In the genomic region with DNA sequence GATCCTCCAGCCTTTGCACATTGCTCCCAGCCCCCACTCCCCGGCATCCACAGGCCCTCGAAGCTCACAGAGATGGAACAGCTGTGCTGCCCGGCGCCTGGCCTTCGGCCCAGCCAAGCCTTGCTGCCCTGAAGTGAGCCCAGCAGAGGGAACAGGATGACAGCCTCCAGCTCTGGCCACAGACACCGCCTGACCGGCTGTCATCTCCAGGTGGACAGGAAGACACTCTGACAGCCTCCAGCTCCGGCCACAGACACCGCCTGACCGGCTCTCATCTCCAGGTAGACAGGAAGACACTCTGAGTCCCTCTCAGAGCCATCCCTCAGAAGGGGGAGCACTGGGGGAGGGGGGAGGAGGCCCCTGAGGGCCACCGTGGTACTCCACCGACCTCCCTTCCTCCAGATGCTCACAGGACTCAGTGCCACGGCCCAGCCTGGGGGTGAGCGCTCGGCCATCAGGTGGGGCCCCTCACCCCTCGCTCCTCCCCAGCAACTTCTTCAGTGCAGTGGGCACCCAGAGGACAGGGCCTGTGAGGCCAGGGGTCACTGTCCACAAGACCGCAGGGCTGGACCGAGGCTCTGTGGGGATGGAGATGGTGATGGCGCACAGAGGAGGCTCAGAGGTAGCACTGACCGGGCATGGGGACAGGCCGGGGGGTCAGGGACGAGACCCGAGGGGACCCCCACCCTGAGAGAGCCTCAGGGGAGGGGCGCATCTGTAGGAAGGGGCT, we compare ENCODE assay signal across 13 cellular contexts. TPM values are rescaled to one million over a fixed set of nuclear protein-coding genes. Genes with fewer than 3 reads are reported as not detected.
DNase-seq lines count a peak whose midpoint lies in the region; ATAC-seq and TF ChIP-seq lines count a peak whose summit lies in the region.
"Had no signal": no experiment of that assay in that cellular context is flagged by ENCODE, and none has a peak within 500 bp of the region (broad histone marks: within the 10 kb centered on the region; RNA-seq: fewer than 3 reads in every experiment).

No MANE protein-coding gene starts in this region.

- H3K27ac ChIP-seq in BLaER1 treated with 17β-estradiol and CSF1 and Interleukin-3, amounts not matched to agents 10 nM and 100 nM = peak overlapping the region in 4 of 11 experiments; percentile 49 to 79 (median 64); a peak in 7 of 22 replicates
- H3K27ac ChIP-seq in RWPE2 (ENCODE audit: poor library complexity, severe bottlenecking) (no peak overlapping the region), gastroesophageal sphincter (peak overlapping the region in 1 of 4 donors; percentile 8), neural progenitor cell (no peak overlapping the region), hepatocyte (no peak overlapping the region), esophagus squamous epithelium (no peak overlapping the region), coronary artery (no peak overlapping the region)
- H3K27ac ChIP-seq: HL-60 had no signal

- peak overlapping the region in 8 of 11 experiments; percentile 55 to 92 (median 77); a peak in 16 of 22 replicates for H3K4me2 ChIP-seq in BLaER1 treated with 17β-estradiol and CSF1 and Interleukin-3, amounts not matched to agents 10 nM and 100 nM
- no peak overlapping the region for H3K4me2 ChIP-seq in neural progenitor cell
- no peak overlapping the region for H3K4me2 ChIP-seq in hepatocyte

- peaks cover 0 to 66% (median 44%) of the 10 kb centered on the region in 11 experiments; a peak in 18 of 22 replicates for H4K20me1 ChIP-seq in BLaER1 treated with 17β-estradiol and CSF1 and Interleukin-3, amounts not matched to agents 10 nM and 100 nM
- H4K20me1 ChIP-seq in neural progenitor cell (ENCODE audit: low read depth) = peaks cover 5% of the 10 kb centered on the region
- no peaks in the 10 kb centered on the region for H4K20me1 ChIP-seq in hepatocyte (ENCODE audit: insufficient read depth, poor library complexity, severe bottlenecking)

- no peak for TF ChIP-seq EP300 in gastroesophageal sphincter (IDR thresholded peaks at IDR 0.05)

- H3K4me3 ChIP-seq in BLaER1 treated with 17β-estradiol and CSF1 and Interleukin-3, amounts not matched to agents 10 nM and 100 nM = no peak overlapping the region
- H3K4me3 ChIP-seq in RWPE2 (ENCODE audit: severe bottlenecking) (no peak overlapping the region), gastroesophageal sphincter (no peak overlapping the region), neural progenitor cell (no peak overlapping the region), hepatocyte (no peak overlapping the region), esophagus squamous epithelium (no peak overlapping the region), coronary artery (no peak overlapping the region)

- peak; percentile 17; the same call in 1 of the 3 replicates for ATAC-seq in RWPE2 (ENCODE audit: low read depth)
- ATAC-seq in gastroesophageal sphincter = peak; percentile 52

- H3K9me3 Mint-ChIP-seq in neural progenitor cell = peaks cover 10% of the 10 kb centered on the region

- H3K27me3 ChIP-seq in BLaER1 treated with 17β-estradiol and CSF1 and Interleukin-3, amounts not matched to agents 10 nM and 100 nM = no peaks in the 10 kb centered on the region
- H3K27me3 ChIP-seq in RWPE2 (ENCODE audit: insufficient read depth, poor library complexity, severe bottlenecking) (no peaks in the 10 kb centered on the region), gastroesophageal sphincter (no peaks in the 10 kb centered on the region), neural progenitor cell (no peaks in the 10 kb centered on the region), hepatocyte (no peaks in the 10 kb centered on the region), esophagus squamous epithelium (no peaks in the 10 kb centered on the region)

- H2AFZ ChIP-seq in neural progenitor cell (replicated peaks) (no peak overlapping the region), hepatocyte (no peak overlapping the region)

- H3K27me3 Mint-ChIP-seq in neural progenitor cell (ENCODE audit: insufficient read depth, low read depth) = peaks cover 9% of the 10 kb centered on the region
- H3K27me3 Mint-ChIP-seq: central memory CD8-positive, alpha-beta T cell had no signal

- peaks cover 7 to 25% (median 13%) of the 10 kb centered on the region in 11 experiments; a peak in 18 of 22 replicates for H3K36me3 ChIP-seq in BLaER1 treated with 17β-estradiol and CSF1 and Interleukin-3, amounts not matched to agents 10 nM and 100 nM
- H3K36me3 ChIP-seq in RWPE2 (ENCODE audit: low read depth) (peaks cover 8% of the 10 kb centered on the region), gastroesophageal sphincter (peaks cover 0 to 26% of the 10 kb centered on the region in 2 donors), neural progenitor cell (no peaks in the 10 kb centered on the region), hepatocyte (replicated peaks; ENCODE audit: insufficient read depth, low read depth) (no peaks in the 10 kb centered on the region), esophagus squamous epithelium (peaks cover 4 to 34% (median 5%) of the 10 kb centered on the region in 3 donors)

- H3K9ac ChIP-seq in BLaER1 treated with 17β-estradiol and CSF1 and Interleukin-3, amounts not matched to agents 10 nM and 100 nM = peak overlapping the region in 4 of 11 experiments; percentile 41 to 75 (median 52); a peak in 6 of 22 replicates
- H3K9ac ChIP-seq in neural progenitor cell = no peak overlapping the region

- H3K9me2 ChIP-seq in hepatocyte (replicated peaks; ENCODE audit: insufficient read depth) = no peaks in the 10 kb centered on the region

- DNase-seq in RWPE2 (ENCODE audit: low spot score) (peak; percentile 47), neural progenitor cell (ENCODE audit: low spot score) (no peak), hepatocyte (ENCODE audit: low spot score) (no peak), EL (no peak), esophagus squamous epithelium (lab: John Stamatoyannopoulos, UW) (no peak), coronary artery (ENCODE audit: low spot score) (no peak)
- DNase-seq: Caco-2; NCI-H1092; stimulated activated CD4-positive, alpha-beta T cell treated with anti-CD3 and anti-CD28 coated beads, Interleukin-1b, Interleukin-23, amount 100 ng/mL, for 48 hours had no signal

- peak overlapping the region; percentile 66 for H3K27ac Mint-ChIP-seq in neural progenitor cell

- no peaks in the 10 kb centered on the region for H3K79me2 ChIP-seq in neural progenitor cell (ENCODE audit: low read depth)
- no peaks in the 10 kb centered on the region for H3K79me2 ChIP-seq in hepatocyte

- intact Hi-C loops in esophagus squamous epithelium (cut with DNase I) = loop anchor here (10.0 kb wide), 1 partner anchor 156 kb away; no protein-coding TSS in a partner anchor

- H3K4me3 Mint-ChIP-seq in neural progenitor cell = no peak overlapping the region
- H3K4me3 Mint-ChIP-seq: central memory CD8-positive, alpha-beta T cell had no signal

- H3F3A ChIP-seq in neural progenitor cell (ENCODE audit: low read depth) = peaks cover 14% of the 10 kb centered on the region

- TF ChIP-seq CTCF in RWPE2 (IDR thresholded peaks at IDR 0.05; ENCODE audit: poor library complexity, severe bottlenecking) = no peak
- TF ChIP-seq CTCF in gastroesophageal sphincter (IDR thresholded peaks at IDR 0.05) = no peak
- no peak for TF ChIP-seq CTCF in neural progenitor cell (IDR thresholded peaks at IDR 0.05)
- no peak for TF ChIP-seq CTCF in hepatocyte (IDR thresholded peaks at IDR 0.05; ENCODE audit: poor library complexity)
- no peak for TF ChIP-seq CTCF in esophagus squamous epithelium (IDR thresholded peaks at IDR 0.05)
- TF ChIP-seq CTCF in coronary artery (IDR thresholded peaks at IDR 0.05) = no peak

- WGBS in gastroesophageal sphincter (ENCODE audit: low coverage in 1 of 2), 2 donors = no CpG with 5 or more reads among the region's 24 CpGs
- 86% methylated on average over 18 of the region's 24 CpGs for WGBS in hepatocyte (ENCODE audit: low lambda C conversion rate, missing lambda C conversion rate)
- WGBS in esophagus squamous epithelium, 2 donors = 47 to 73% methylated on average over 5 to 6 of the region's 24 CpGs

- peaks cover 0 to 90% (median 87%) of the 10 kb centered on the region in 10 experiments; a peak in 18 of 20 replicates for H3K4me1 ChIP-seq in BLaER1 treated with 17β-estradiol and CSF1 and Interleukin-3, amounts not matched to agents 10 nM and 100 nM
- no peaks in the 10 kb centered on the region for H3K4me1 ChIP-seq in RWPE2 (ENCODE audit: insufficient read depth, poor library complexity, severe bottlenecking)
- H3K4me1 ChIP-seq in gastroesophageal sphincter = peaks cover 0 to 12% (median 0%) of the 10 kb centered on the region in 3 donors
- H3K4me1 ChIP-seq in neural progenitor cell = no peaks in the 10 kb centered on the region
- H3K4me1 ChIP-seq in hepatocyte (ENCODE audit: insufficient read depth) = no peaks in the 10 kb centered on the region
- peaks cover 0 to 13% (median 0%) of the 10 kb centered on the region in 3 donors for H3K4me1 ChIP-seq in esophagus squamous epithelium
- H3K4me1 ChIP-seq: Caco-2 had no signal

- peaks cover 8 to 19% (median 14%) of the 10 kb centered on the region in 11 experiments; a peak in 21 of 22 replicates for H3K9me3 ChIP-seq in BLaER1 treated with 17β-estradiol and CSF1 and Interleukin-3, amounts not matched to agents 10 nM and 100 nM (replicated peaks in 1 of 11)
- H3K9me3 ChIP-seq in RWPE2 (ENCODE audit: severe bottlenecking) = peaks cover 3% of the 10 kb centered on the region
- peaks cover 0 to 28% (median 0%) of the 10 kb centered on the region in 3 donors for H3K9me3 ChIP-seq in gastroesophageal sphincter
- no peaks in the 10 kb centered on the region for H3K9me3 ChIP-seq in neural progenitor cell (ENCODE audit: low read depth)
- peaks cover 5% of the 10 kb centered on the region for H3K9me3 ChIP-seq in hepatocyte (ENCODE audit: low read depth)
- peaks cover 0 to 16% (median 8%) of the 10 kb centered on the region in 3 donors for H3K9me3 ChIP-seq in esophagus squamous epithelium

- peaks cover 7% of the 10 kb centered on the region for H3K36me3 Mint-ChIP-seq in neural progenitor cell

- H3K4me1 Mint-ChIP-seq in neural progenitor cell = peaks cover 2% of the 10 kb centered on the region
- H3K4me1 Mint-ChIP-seq: central memory CD8-positive, alpha-beta T cell had no signal

- TF ChIP-seq POLR2A in gastroesophageal sphincter (IDR thresholded peaks at IDR 0.05) = no peak
- TF ChIP-seq POLR2A in esophagus squamous epithelium (IDR thresholded peaks at IDR 0.05) = no peak

RNA-seq across cellular contexts. Expression of a gene that starts 58.5 kb away (rescaled TPM):
- total RNA-seq in gastroesophageal sphincter = 10 to 100 TPM; 36.0 to 66.0 (median 45.5) TPM
- 31.2 and 46.7 TPM in 2 replicates for total RNA-seq in neural progenitor cell (ENCODE audit: low replicate concordance)
- 20.1 and 25.9 TPM in 2 replicates for total RNA-seq in hepatocyte
- 25.0 and 25.7 TPM in 2 replicates for polyA plus RNA-seq in hepatocyte
- 10 to 100 TPM; 17.8 to 37.4 (median 29.9) TPM for total RNA-seq in esophagus squamous epithelium

Comparison
In these comparisons a context has a peak if more than half of its experiments do, and no peak if none do; other contexts are left out.
1. H3K4me2 ChIP-seq: peak in BLaER1 treated with 17β-estradiol and CSF1 and Interleukin-3, amounts not matched to agents 10 nM and 100 nM (8 of 11); none in neural progenitor cell (single experiment) and hepatocyte (single experiment).